11 cellular contexts compared by ENCODE assay signal in the genomic region with DNA sequence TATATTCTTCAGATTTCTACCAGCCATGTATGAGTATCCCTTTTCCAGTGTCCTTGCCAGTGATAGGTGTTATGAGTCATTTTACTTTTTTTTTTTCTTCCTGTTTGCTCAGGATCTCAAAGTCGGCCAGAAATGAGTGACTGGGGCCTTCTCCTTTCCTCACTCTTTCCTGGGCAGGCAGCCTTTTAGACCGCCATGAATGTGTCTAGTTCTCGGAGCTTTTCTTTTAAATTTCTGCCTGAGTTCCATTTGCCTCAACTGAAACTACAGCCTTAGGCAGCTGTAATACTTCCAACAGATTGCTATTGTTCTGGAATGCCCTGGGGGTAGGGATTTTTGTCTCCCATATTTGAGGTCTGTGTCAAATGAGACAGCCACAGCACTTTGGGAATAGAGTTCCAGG.
DNase-seq lines count a peak whose midpoint lies in the region; ATAC-seq, FAIRE-seq and TF ChIP-seq lines count a peak whose summit lies in the region.
"Had no signal": no experiment of that assay in that cellular context is flagged by ENCODE, and none has a peak within 500 bp of the region (broad histone marks: within the 10 kb centered on the region; RNA-seq: fewer than 3 reads in every experiment).

No MANE protein-coding gene starts in this region.

- ATAC-seq in mucosa of descending colon (peak; percentile 62), HepG2 (no peak; the same call in 2 of the 3 replicates), HG03280 (IDR thresholded peaks at IDR 0.05; ENCODE audit: unreplicated experiment) (no peak)

- no peak overlapping the region for H3K9ac ChIP-seq in HepG2 (ENCODE audit: insufficient read depth, low read depth, low read length)

- H3K4me1 ChIP-seq in mucosa of descending colon (ENCODE audit: low read depth) (peaks cover 7% of the 10 kb centered on the region), prostate gland (replicated peaks) (no peaks in the 10 kb centered on the region), HepG2 (ENCODE audit: insufficient read depth, low read length) (no peaks in the 10 kb centered on the region)

- CTCF ChIA-PET in HepG2 (lab: Yijun Ruan, JAX; ENCODE audit: low intra/inter-chr PET ratio, low total read pairs) = no interaction called here

- H3K36me3 ChIP-seq in mucosa of descending colon (ENCODE audit: low read depth) (no peaks in the 10 kb centered on the region), prostate gland (no peaks in the 10 kb centered on the region), HepG2 (replicated peaks in 1 of 2; ENCODE audit: control insufficient read depth in 1 of 2, insufficient read depth in 2 of 2, low read length in 2 of 2) (peaks cover 0 to 2% of the 10 kb centered on the region in 2 experiments; a peak in 1 of 5 replicates)

- TF ChIP-seq RAD21 in HepG2 (CRISPR knock-in tag; IDR thresholded peaks at IDR 0.05) = no peak

- H3K27ac Mint-ChIP-seq in nephron progenitor cell = no peak overlapping the region

- no peak for TF ChIP-seq CTCF in mucosa of descending colon (IDR thresholded peaks at IDR 0.05)
- no peak for TF ChIP-seq CTCF in prostate gland (IDR thresholded peaks at IDR 0.05)
- no peak for TF ChIP-seq CTCF in nephron progenitor cell (IDR thresholded peaks at IDR 0.05)
- TF ChIP-seq CTCF in HepG2 (CRISPR knock-in tag; IDR thresholded peaks at IDR 0.05) = no peak

- intact Hi-C loops in mucosa of descending colon (cut with DNase I, micrococcal nuclease) (loop anchor here (10.0 kb wide), 1 partner anchor 433 kb away; no protein-coding TSS in a partner anchor), prostate gland (cut with DNase I) (loop anchor here (10.0 kb wide), 1 partner anchor 83 kb away; a partner anchor contains a TSS), HepG2 (cut with micrococcal nuclease; ENCODE audit: unreplicated experiment) (no loop called here)

- POLR2A ChIA-PET in HepG2 (lab: Yijun Ruan, JAX) = no interaction called here

- H3K4me3 ChIP-seq in mucosa of descending colon (no peak overlapping the region), prostate gland (no peak overlapping the region), HepG2 (replicated peaks in 1 of 3; ENCODE audit: insufficient read depth in 1 of 3, low read depth in 2 of 3, low read length in 3 of 3) (no peak overlapping the region)

- H3K9me3 ChIP-seq in mucosa of descending colon (no peaks in the 10 kb centered on the region), prostate gland (no peaks in the 10 kb centered on the region), HepG2 (ENCODE audit: low read length) (no peaks in the 10 kb centered on the region)

- in situ Hi-C loops in HepG2 (cut with HindIII; ENCODE audit: extremely low pct_ligation_motif_present, low pct_unique_long_range_greater_than_20kb) = no loop called here

- H4K20me1 ChIP-seq in HepG2 (ENCODE audit: insufficient read depth, low read length) = no peaks in the 10 kb centered on the region

- TF ChIP-seq POLR2A in prostate gland (IDR thresholded peaks at IDR 0.05) = no peak
- no peak for TF ChIP-seq POLR2A in HepG2 (IDR thresholded peaks at IDR 0.05; ENCODE audit: insufficient read depth in 1 of 2, low read depth in 2 of 2, low read length in 2 of 2)

- no peak for FAIRE-seq in HepG2 (lab: Jason Lieb, UNC)
- FAIRE-seq: colon, D721Med had no signal

- peaks cover 25% of the 10 kb centered on the region for H3K4me1 Mint-ChIP-seq in nephron progenitor cell

- no peak overlapping the region for H3K4me3 Mint-ChIP-seq in nephron progenitor cell

- peaks cover 22% of the 10 kb centered on the region for H3K36me3 Mint-ChIP-seq in nephron progenitor cell (ENCODE audit: low read depth)

- WGBS in prostate gland = 71% methylated on average over 3 of the region's 3 CpGs
- WGBS in HepG2 (ENCODE audit: low lambda C conversion rate) = 78% methylated on average over 3 of the region's 3 CpGs

- H3K27me3 ChIP-seq in prostate gland (replicated peaks; ENCODE audit: insufficient read depth) (no peaks in the 10 kb centered on the region), HepG2 (ENCODE audit: control insufficient read depth in 1 of 2, insufficient read depth in 2 of 2, low read length in 2 of 2) (no peaks in the 10 kb centered on the region)

- H3K4me2 ChIP-seq in HepG2 (ENCODE audit: low read depth, low read length) = no peak overlapping the region

- H3K27ac ChIP-seq in prostate gland = no peak overlapping the region
- H3K27ac ChIP-seq in HepG2 (ENCODE audit: extremely low read length, insufficient read depth, low read length) = no peak overlapping the region

- no peaks in the 10 kb centered on the region for H3K79me2 ChIP-seq in HepG2 (ENCODE audit: insufficient read depth, low read length)

- H3K9me3 Mint-ChIP-seq in nephron progenitor cell = peaks cover 4% of the 10 kb centered on the region

- no peaks in the 10 kb centered on the region for H3K27me3 Mint-ChIP-seq in nephron progenitor cell (ENCODE audit: low read depth, poor library complexity)

- TF ChIP-seq EP300 in HepG2 (IDR thresholded peaks at IDR 0.05; ENCODE audit: low read depth in 2 of 2, low read length in 2 of 2) (no peak), HepG2 (CRISPR knock-in tag; IDR thresholded peaks at IDR 0.05; ENCODE audit: borderline replicate concordance) (no peak)

- BruUV-seq in HepG2 (replicated peaks; lab: Mats Ljungman, UMichigan) = no TSS peak

- no peak overlapping the region for H2AFZ ChIP-seq in HepG2 (ENCODE audit: low read length)

- DNase-seq in DMS53 treated with DMSO at 0.1 percent for 48 hours (lab: John Stamatoyannopoulos, UW; ENCODE audit: unreplicated experiment) (peak; percentile 6), NCI-H69 (lab: John Stamatoyannopoulos, UW) (peak; percentile 16), dermis blood vessel endothelial cell (peak; percentile 78), mucosa of descending colon (no peak), prostate gland (ENCODE audit: low spot score) (no peak), nephron progenitor cell (no peak), HepG2 (ENCODE audit: low spot score) (no peak)
- DNase-seq: left cardiac atrium had no signal

TF ChIP-seq in HepG2, 621 proteins besides CTCF, POLR2A, EP300 and RAD21:
- TF ChIP-seq ZNF180 (CRISPR knock-in tag; IDR thresholded peaks at IDR 0.05; ENCODE audit: borderline replicate concordance, low read depth) = no peak

Comparison
In these comparisons a context has a peak if more than half of its experiments do, and no peak if none do; other contexts are left out.
1. DNase-seq: peak in DMS53 treated with DMSO at 0.1 percent for 48 hours (single experiment), NCI-H69 (single experiment) and dermis blood vessel endothelial cell (single experiment); none in mucosa of descending colon (0 of 3), prostate gland (single experiment), nephron progenitor cell (single experiment) and HepG2 (single experiment).